16 cellular contexts compared by ENCODE assay signal in the genomic region with DNA sequence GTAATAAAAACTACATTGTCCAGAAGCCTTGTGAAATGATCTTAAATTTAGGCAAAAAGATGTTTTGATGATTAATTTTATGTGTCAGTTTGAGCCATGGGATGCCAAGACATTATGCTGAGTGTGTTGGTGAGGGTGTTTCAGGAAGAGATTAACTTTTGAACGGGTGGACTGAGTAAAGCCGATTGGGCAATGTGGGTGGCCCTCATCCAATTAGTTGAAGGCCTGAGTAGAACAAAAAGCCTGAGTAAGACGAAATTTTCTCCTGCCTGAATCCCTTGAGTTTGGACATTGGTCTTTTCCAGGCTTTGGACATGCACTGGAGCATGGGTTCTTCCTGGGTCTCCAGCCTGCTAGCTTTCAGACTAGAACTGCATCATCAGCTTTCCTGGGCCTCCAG.
DNase-seq lines count a peak whose midpoint lies in the region; ATAC-seq and TF ChIP-seq lines count a peak whose summit lies in the region.
"Had no signal": no experiment of that assay in that cellular context is flagged by ENCODE, and none has a peak within 500 bp of the region (broad histone marks: within the 10 kb centered on the region; RNA-seq: fewer than 3 reads in every experiment).

No MANE protein-coding gene starts in this region.

- DNase-seq in MV-4-11 (lab: John Stamatoyannopoulos, UW) (peak; percentile 64), coronary artery (ENCODE audit: low spot score) (peak; percentile 76), iris pigment epithelial cell (ENCODE audit: low read depth) (peak; percentile 76), testis (peak; percentile 49), endothelial cell (ENCODE audit: low spot score) (no peak), retina (no peak), T1000 (lab: John Stamatoyannopoulos, UW) (no peak)
- DNase-seq: activated CD8-positive, alpha-beta memory T cell treated with anti-CD3 and anti-CD28 coated beads, Interleukin-2, amount 50 U/mL, for 48 hours; anterior cingulate cortex; CD8-positive, alpha-beta memory T cell; kidney glomerular epithelial cell; MM.1S; NCI-H524; SIG-M5; stimulated activated naive CD4-positive, alpha-beta T cell had no signal

- no peaks in the 10 kb centered on the region for H3K36me3 ChIP-seq in testis (ENCODE audit: low read depth, missing control alignments)

- no peaks in the 10 kb centered on the region for H3K9me3 ChIP-seq in testis

- 40 to 57% methylated on average over 3 of the region's 3 CpGs for WGBS in testis, 2 donors

- H3K4me1 Mint-ChIP-seq in endothelial cell (ENCODE audit: unreplicated experiment), result no peaks in the 10 kb centered on the region

- H3K27me3 ChIP-seq in testis, result no peaks in the 10 kb centered on the region

- no peak for TF ChIP-seq POLR2A in testis (IDR thresholded peaks at IDR 0.05)

- H3K27me3 Mint-ChIP-seq in endothelial cell (ENCODE audit: unreplicated experiment), result no peaks in the 10 kb centered on the region
- H3K27me3 Mint-ChIP-seq: CD8-positive, alpha-beta memory T cell had no signal

- peak overlapping the region in 1 of 2 donors; percentile 55 for H3K27ac ChIP-seq in coronary artery
- H3K27ac ChIP-seq in testis, result no peak overlapping the region

- H3K4me3 ChIP-seq in coronary artery, result no peak overlapping the region
- no peak overlapping the region for H3K4me3 ChIP-seq in testis

- H3K9me3 Mint-ChIP-seq in endothelial cell (ENCODE audit: unreplicated experiment), result no peaks in the 10 kb centered on the region
- H3K9me3 Mint-ChIP-seq: CD8-positive, alpha-beta memory T cell had no signal

- intact Hi-C loops in testis (cut with DNase I; ENCODE audit: low total_unique reads), result no loop called here

- TF ChIP-seq CTCF in coronary artery (IDR thresholded peaks at IDR 0.05) (no peak), testis (IDR thresholded peaks at IDR 0.05) (no peak), endothelial cell (IDR thresholded peaks at IDR 0.05; ENCODE audit: unreplicated experiment) (no peak)

- H3K4me1 ChIP-seq in testis, result no peaks in the 10 kb centered on the region

- no peak for ATAC-seq in HG02623 (IDR thresholded peaks at IDR 0.05; ENCODE audit: unreplicated experiment)

- H3K36me3 Mint-ChIP-seq in endothelial cell (ENCODE audit: low read depth, unreplicated experiment), result no peaks in the 10 kb centered on the region

- H3K27ac Mint-ChIP-seq in endothelial cell (ENCODE audit: unreplicated experiment), result no peak overlapping the region

- H3K4me3 Mint-ChIP-seq in endothelial cell (ENCODE audit: unreplicated experiment), result no peak overlapping the region
- H3K4me3 Mint-ChIP-seq: CD8-positive, alpha-beta memory T cell had no signal

Comparison
In these comparisons a context has a peak if more than half of its experiments do, and no peak if none do; other contexts are left out.
1. DNase-seq: peak in MV-4-11 (single experiment), coronary artery (single experiment), iris pigment epithelial cell (single experiment) and testis (single experiment); none in endothelial cell (single experiment), retina (single experiment) and T1000 (single experiment).